ENCODE assay signal across 1 cellular context in genomic region chr1:220321758-220322157, GRCh38.
TF ChIP-seq lines count a peak whose summit lies in the region.

No MANE protein-coding gene starts in this region.

TF ChIP-seq in H1, 55 proteins besides CTCF, POLR2A, EP300 and RAD21 (continued from another document):
- TF ChIP-seq CHD7 (IDR thresholded peaks at IDR 0.05; ENCODE audit: insufficient replicate concordance, low read length): no peak
- no peak for TF ChIP-seq KDM4A (IDR thresholded peaks at IDR 0.05; ENCODE audit: low read depth, low read length, severe bottlenecking)
- no peak for TF ChIP-seq YY1 (IDR thresholded peaks at IDR 0.05; ENCODE audit: low read depth, low read length)
- TF ChIP-seq MAX (IDR thresholded peaks at IDR 0.05): no peak
- TF ChIP-seq TBP (IDR thresholded peaks at IDR 0.05; ENCODE audit: low read depth, low read length): no peak
- TF ChIP-seq E2F6 (IDR thresholded peaks at IDR 0.05): no peak
